In the genomic region with DNA sequence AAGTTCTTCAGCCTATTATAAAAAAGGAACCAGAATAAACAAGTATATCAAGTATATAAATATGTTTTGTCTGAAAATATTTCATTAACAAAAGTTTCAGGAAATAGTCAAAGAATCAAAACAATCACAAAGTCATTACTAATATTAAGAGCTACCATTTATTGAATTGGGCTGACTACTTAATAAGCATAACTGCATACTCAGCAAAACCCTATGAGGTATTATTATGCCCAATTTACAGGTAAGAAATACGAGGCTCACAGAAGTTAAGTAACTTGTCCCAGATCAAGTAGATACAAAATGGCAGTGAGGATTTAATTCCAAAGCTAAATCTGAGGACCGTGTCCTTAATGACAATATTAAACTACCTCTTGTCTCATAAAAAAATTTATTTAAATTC, we compare ENCODE assay signal across 31 cellular contexts.
"Had no signal": no experiment of that assay in that cellular context is flagged by ENCODE, and none has a peak within 500 bp of the region (broad histone marks: within the 10 kb centered on the region; RNA-seq: fewer than 3 reads in every experiment).

No MANE protein-coding gene starts in this region.

- H3K36me3 ChIP-seq: neural progenitor cell, ovary, spleen, suprapubic skin, tibial artery, transverse colon, upper lobe of right lung, uterus had no signal

- H3K27ac Mint-ChIP-seq: natural killer cell; nephron; neural progenitor cell; progenitor cell of endocrine pancreas; stimulated activated memory B cell treated with anti-CD40 and anti-IgM and Interleukin-4, amounts not matched to agents 10 μg/mL and 1 μg/mL and 100 μg/mL, for 72 hours; stimulated activated naive CD8-positive, alpha-beta T cell treated with anti-CD3 and anti-CD28 coated beads, Interleukin-15, amount 100 ng/mL, for 72 hours; type B pancreatic cell had no signal

- DNase-seq: natural killer cell; occipital lobe; ovary; posterior cingulate gyrus; psoas muscle; right cardiac atrium; spleen; stimulated activated CD4-positive, alpha-beta T cell treated with anti-CD3 and anti-CD28 coated beads, Interleukin-12 subunit alpha, Interleukin-12 subunit beta, amount 100 ng/mL, for 4 hours; stimulated activated CD4-positive, alpha-beta T cell treated with anti-CD3 and anti-CD28 coated beads, Interleukin-1b, Interleukin-23, amount 100 ng/mL, for 48 hours; stimulated activated CD4-positive, alpha-beta T cell treated with anti-CD3 and anti-CD28 coated beads, Interleukin-4, amount 100 ng/mL, for 1 hour; stimulated activated CD4-positive, alpha-beta T cell treated with anti-CD3 and anti-CD28 coated beads, Interleukin-4, amount 100 ng/mL, for 4 hours; stimulated activated CD8-positive, alpha-beta memory T cell treated with anti-CD3 and anti-CD28 coated beads, Interleukin-4, amount 100 ng/mL, for 48 hours; stimulated activated naive CD4-positive, alpha-beta T cell; stimulated activated naive CD8-positive, alpha-beta T cell treated with anti-CD3 and anti-CD28 coated beads, Interleukin-15, amount 100 ng/mL, for 72 hours; stimulated activated naive CD8-positive, alpha-beta T cell treated with anti-CD3 and anti-CD28 coated beads, Interleukin-15, Interleukin-2, amounts not matched to agents 100 U/mL and 50 U/mL, for 24 hours; substantia nigra; testis; tibial artery; transverse colon; upper lobe of right lung; uterus had no signal

- H3K36me3 Mint-ChIP-seq: natural killer cell; neural progenitor cell; stimulated activated memory B cell treated with anti-CD40 and anti-IgM and Interleukin-4, amounts not matched to agents 10 μg/mL and 1 μg/mL and 100 μg/mL, for 72 hours; type B pancreatic cell had no signal

- H3K9me3 Mint-ChIP-seq: nephron; neural progenitor cell; stimulated activated memory B cell treated with anti-CD40 and anti-IgM and Interleukin-4, amounts not matched to agents 10 μg/mL and 1 μg/mL and 100 μg/mL, for 72 hours; stimulated activated naive CD8-positive, alpha-beta T cell treated with anti-CD3 and anti-CD28 coated beads, Interleukin-15, amount 100 ng/mL, for 72 hours; type B pancreatic cell had no signal

- H3K27me3 ChIP-seq: neural progenitor cell, ovary, spleen, suprapubic skin, testis, tibial artery, transverse colon, upper lobe of right lung, uterus had no signal

- H3K4me2 ChIP-seq: neural progenitor cell, smooth muscle cell had no signal

- ATAC-seq: natural killer cell; psoas muscle; right cardiac atrium; sciatic nerve; stimulated activated memory B cell treated with anti-CD40 and anti-IgM and Interleukin-4, amounts not matched to agents 10 μg/mL and 1 μg/mL and 100 μg/mL, for 72 hours; stimulated activated naive CD8-positive, alpha-beta T cell treated with anti-CD3 and anti-CD28 coated beads, Interleukin-15, amount 100 ng/mL, for 72 hours; stimulated activated naive CD8-positive, alpha-beta T cell treated with anti-CD3 and anti-CD28 coated beads, Interleukin-15, Interleukin-2, amounts not matched to agents 100 U/mL and 50 U/mL, for 24 hours; upper lobe of right lung had no signal

- H3K4me3 ChIP-seq: neural progenitor cell, ovary, psoas muscle, skin epidermis, smooth muscle cell, spleen, suprapubic skin, testis, tibial artery, transverse colon, upper lobe of right lung, uterus had no signal

- H3K4me1 ChIP-seq: neural progenitor cell, parathyroid adenoma, psoas muscle, spleen, suprapubic skin, testis, tibial artery, transverse colon, upper lobe of right lung, uterus had no signal

- H3K9ac ChIP-seq: neural progenitor cell, parathyroid adenoma had no signal

- H3K9me3 ChIP-seq: ovary, psoas muscle, spleen, suprapubic skin, testis, tibial artery, transverse colon, upper lobe of right lung, uterus had no signal

- H3K27ac ChIP-seq: neural progenitor cell, ovary, parathyroid adenoma, psoas muscle, skin epidermis, spleen, suprapubic skin, testis, tibial artery, transverse colon, upper lobe of right lung, uterus had no signal

- H3K79me2 ChIP-seq: parathyroid adenoma had no signal

- H2AFZ ChIP-seq: neural progenitor cell, parathyroid adenoma had no signal
